ENCODE assay signal across 16 cellular contexts in genomic region chr3:150744041-150745026, GRCh38. TPM values are rescaled to one million over a fixed set of nuclear protein-coding genes. Genes with fewer than 3 reads are reported as not detected.
A peak's percentile ranks its signal among the peaks of the same experiment; 100 is the strongest.
DNase-seq lines count a peak whose midpoint lies in the region; ATAC-seq, FAIRE-seq and TF ChIP-seq lines count a peak whose summit lies in the region.
"Had no signal": no experiment of that assay in that cellular context is flagged by ENCODE, and none has a peak within 500 bp of the region (broad histone marks: within the 10 kb centered on the region; RNA-seq: fewer than 3 reads in every experiment).

No MANE protein-coding gene starts in this region.

- TF ChIP-seq CTCF in kidney (IDR thresholded peaks at IDR 0.05; ENCODE audit: borderline replicate concordance, extremely low read depth, insufficient read depth) = no peak

- H3K4me3 ChIP-seq in kidney (ENCODE audit: low read length in 2 of 2) = no peak overlapping the region

- no peaks in the 10 kb centered on the region for H3K9me3 Mint-ChIP-seq in T-helper 2 cell treated with Interferon-gamma antibody and Interleukin-4, amounts not matched to agents 5 μg/mL and 100 μg/mL, for 36 hours
- no peaks in the 10 kb centered on the region for H3K9me3 Mint-ChIP-seq in activated CD4-positive, alpha-beta memory T cell treated with anti-CD3 and anti-CD28 coated beads for 36 hours
- peaks cover 0 to 3% of the 10 kb centered on the region in 2 donors for H3K9me3 Mint-ChIP-seq in stimulated activated naive B cell treated with anti-CD40 and anti-IgM and Interleukin-4, amounts not matched to agents 10 μg/mL and 1 μg/mL and 100 μg/mL, for 72 hours

- H3K9me3 ChIP-seq in kidney (ENCODE audit: control insufficient read depth in 1 of 2, low read length in 2 of 2) = no peaks in the 10 kb centered on the region

- H3K4me1 Mint-ChIP-seq in T-helper 2 cell treated with Interferon-gamma antibody and Interleukin-4, amounts not matched to agents 5 μg/mL and 100 μg/mL, for 36 hours (ENCODE audit: low read depth) = peaks cover 77% of the 10 kb centered on the region
- peaks cover 95% of the 10 kb centered on the region for H3K4me1 Mint-ChIP-seq in activated CD4-positive, alpha-beta memory T cell treated with anti-CD3 and anti-CD28 coated beads for 36 hours (ENCODE audit: low read depth)
- peaks cover 65 to 100% of the 10 kb centered on the region in 2 donors for H3K4me1 Mint-ChIP-seq in stimulated activated naive B cell treated with anti-CD40 and anti-IgM and Interleukin-4, amounts not matched to agents 10 μg/mL and 1 μg/mL and 100 μg/mL, for 72 hours

- CTCF ChIA-PET in activated CD4-positive, alpha-beta memory T cell treated with anti-CD3 and anti-CD28 coated beads for 36 hours (lab: Charles Lee) = no interaction called here

- no peak overlapping the region for H3K9ac ChIP-seq in kidney (ENCODE audit: low read length in 2 of 2)

- peak overlapping the region; percentile 51 for H3K27ac Mint-ChIP-seq in T-helper 2 cell treated with Interferon-gamma antibody and Interleukin-4, amounts not matched to agents 5 μg/mL and 100 μg/mL, for 36 hours
- peak overlapping the region; percentile 55 for H3K27ac Mint-ChIP-seq in activated CD4-positive, alpha-beta memory T cell treated with anti-CD3 and anti-CD28 coated beads for 36 hours
- H3K27ac Mint-ChIP-seq in stimulated activated naive B cell treated with anti-CD40 and anti-IgM and Interleukin-4, amounts not matched to agents 10 μg/mL and 1 μg/mL and 100 μg/mL, for 72 hours = peak overlapping the region; percentile 99

- H3K4me1 ChIP-seq in kidney (ENCODE audit: control insufficient read depth in 1 of 2, insufficient read depth in 1 of 2, low read depth in 1 of 2, low read length in 2 of 2) = peaks cover 35 to 52% of the 10 kb centered on the region in 2 donors

- peak overlapping the region; percentile 10 to 47 for H3K27ac ChIP-seq in kidney (ENCODE audit: low read depth in 2 of 2, low read length in 2 of 2)

- POLR2A ChIA-PET in activated CD4-positive, alpha-beta memory T cell treated with anti-CD3 and anti-CD28 coated beads for 36 hours (lab: Charles Lee) = interaction anchor here (1.4 to 3.0 kb wide), 2 partner anchors 16 to 21 kb away, joined by 5 to 18 read pairs; partner anchors contain the start of gene SIAH2

- H3K36me3 ChIP-seq in kidney (ENCODE audit: control insufficient read depth in 1 of 2, insufficient read depth in 2 of 2, low read length in 2 of 2) = peaks cover 3 to 12% of the 10 kb centered on the region in 2 donors

- ATAC-seq in stimulated activated naive B cell treated with anti-CD40 and anti-IgM and Interleukin-4, amounts not matched to agents 10 μg/mL and 1 μg/mL and 100 μg/mL, for 72 hours (replicated peaks) = no peak
- ATAC-seq in GM19324 (IDR thresholded peaks at IDR 0.05; ENCODE audit: low FRiP score, unreplicated experiment) (no peak), left ventricle myocardium superior (no peak)

- no peak overlapping the region for H3K4me3 Mint-ChIP-seq in T-helper 2 cell treated with Interferon-gamma antibody and Interleukin-4, amounts not matched to agents 5 μg/mL and 100 μg/mL, for 36 hours
- H3K4me3 Mint-ChIP-seq in activated CD4-positive, alpha-beta memory T cell treated with anti-CD3 and anti-CD28 coated beads for 36 hours = no peak overlapping the region
- peak overlapping the region; percentile 18 to 35 for H3K4me3 Mint-ChIP-seq in stimulated activated naive B cell treated with anti-CD40 and anti-IgM and Interleukin-4, amounts not matched to agents 10 μg/mL and 1 μg/mL and 100 μg/mL, for 72 hours

- FAIRE-seq in kidney (lab: Jason Lieb, UNC) = no peak
- FAIRE-seq: A204.1 had no signal

- H3K27me3 Mint-ChIP-seq in T-helper 2 cell treated with Interferon-gamma antibody and Interleukin-4, amounts not matched to agents 5 μg/mL and 100 μg/mL, for 36 hours (ENCODE audit: low read depth) = no peaks in the 10 kb centered on the region
- H3K27me3 Mint-ChIP-seq in activated CD4-positive, alpha-beta memory T cell treated with anti-CD3 and anti-CD28 coated beads for 36 hours = no peaks in the 10 kb centered on the region
- H3K27me3 Mint-ChIP-seq in stimulated activated naive B cell treated with anti-CD40 and anti-IgM and Interleukin-4, amounts not matched to agents 10 μg/mL and 1 μg/mL and 100 μg/mL, for 72 hours = no peaks in the 10 kb centered on the region

- DNase-seq in T-helper 2 cell treated with Interferon-gamma antibody and Interleukin-4, amounts not matched to agents 5 μg/mL and 100 μg/mL, for 36 hours (ENCODE audit: low spot score) = no peak
- DNase-seq in T-helper 2 cell (no peak), kidney (no peak), AG08395 (ENCODE audit: low spot score) (no peak), left ventricle myocardium superior (no peak)
- DNase-seq in activated CD4-positive, alpha-beta memory T cell treated with anti-CD3 and anti-CD28 coated beads for 36 hours = no peak
- no peak for DNase-seq in stimulated activated naive B cell treated with anti-CD40 and anti-IgM and Interleukin-4, amounts not matched to agents 10 μg/mL and 1 μg/mL and 100 μg/mL, for 72 hours
- DNase-seq: activated T-cell treated with anti-CD3 and anti-CD28 coated beads for 4 hours, cortex of kidney, midbrain, NCI-H69 had no signal

- H3K36me3 Mint-ChIP-seq in T-helper 2 cell treated with Interferon-gamma antibody and Interleukin-4, amounts not matched to agents 5 μg/mL and 100 μg/mL, for 36 hours (ENCODE audit: low read depth) = peaks cover 46% of the 10 kb centered on the region
- peaks cover 66% of the 10 kb centered on the region for H3K36me3 Mint-ChIP-seq in activated CD4-positive, alpha-beta memory T cell treated with anti-CD3 and anti-CD28 coated beads for 36 hours
- H3K36me3 Mint-ChIP-seq in stimulated activated naive B cell treated with anti-CD40 and anti-IgM and Interleukin-4, amounts not matched to agents 10 μg/mL and 1 μg/mL and 100 μg/mL, for 72 hours = peaks cover 67 to 87% of the 10 kb centered on the region in 2 donors

- intact Hi-C loops in activated CD4-positive, alpha-beta memory T cell treated with anti-CD3 and anti-CD28 coated beads for 36 hours (cut with micrococcal nuclease) = no loop called here
- intact Hi-C loops in kidney (cut with DNase I) (no loop called here), left ventricle myocardium superior (cut with micrococcal nuclease) (no loop called here)

RNA-seq across cellular contexts. Expression of gene SIAH2, which starts 18.6 kb away (rescaled TPM):
- total RNA-seq in activated CD4-positive, alpha-beta memory T cell treated with anti-CD3 and anti-CD28 coated beads for 36 hours = 10 to 100 TPM; 74.0 to 74.9 TPM
- total RNA-seq in kidney (24.6 TPM), left ventricle myocardium superior (23.2 TPM)
- 16.9 TPM for polyA plus RNA-seq in kidney (ENCODE audit: insufficient read depth, low read depth, low replicate concordance)

RNA-seq across cellular contexts. Expression of gene ERICH6, which starts 40.6 kb away (rescaled TPM):
- total RNA-seq in activated CD4-positive, alpha-beta memory T cell treated with anti-CD3 and anti-CD28 coated beads for 36 hours = not detected
- total RNA-seq in kidney = 0.19 TPM
- polyA plus RNA-seq in kidney (ENCODE audit: insufficient read depth, low read depth, low replicate concordance) = not detected
- not detected for total RNA-seq in left ventricle myocardium superior
- total RNA-seq: G401; glomerular endothelial cell; T-helper 1 cell treated with Interleukin-12 subunit alpha and Interleukin-12 subunit beta and Interleukin-4 antibody, amounts not matched to agents 30 ng/mL and 1 ng/mL, for 36 hours had no signal

Comparison
In these comparisons a context has a peak if more than half of its experiments do, and no peak if none do; other contexts are left out.
1. H3K4me3 Mint-ChIP-seq: peak in stimulated activated naive B cell treated with anti-CD40 and anti-IgM and Interleukin-4, amounts not matched to agents 10 μg/mL and 1 μg/mL and 100 μg/mL, for 72 hours (2 of 2); none in T-helper 2 cell treated with Interferon-gamma antibody and Interleukin-4, amounts not matched to agents 5 μg/mL and 100 μg/mL, for 36 hours (single experiment) and activated CD4-positive, alpha-beta memory T cell treated with anti-CD3 and anti-CD28 coated beads for 36 hours (single experiment).
2. Peak in every context shown above with its lines, with median percentiles within 50 percentile points of each other: H3K27ac Mint-ChIP-seq.